1 cellular context compared by ENCODE assay signal in genomic region chr19:8259922-8260247, GRCh38.
TF ChIP-seq lines count a peak whose summit lies in the region.

No MANE protein-coding gene starts in this region.

TF ChIP-seq in WTC11, 78 proteins besides CTCF, POLR2A, EP300 and RAD21 (continued from another document):
- TF ChIP-seq, protein P1, sequence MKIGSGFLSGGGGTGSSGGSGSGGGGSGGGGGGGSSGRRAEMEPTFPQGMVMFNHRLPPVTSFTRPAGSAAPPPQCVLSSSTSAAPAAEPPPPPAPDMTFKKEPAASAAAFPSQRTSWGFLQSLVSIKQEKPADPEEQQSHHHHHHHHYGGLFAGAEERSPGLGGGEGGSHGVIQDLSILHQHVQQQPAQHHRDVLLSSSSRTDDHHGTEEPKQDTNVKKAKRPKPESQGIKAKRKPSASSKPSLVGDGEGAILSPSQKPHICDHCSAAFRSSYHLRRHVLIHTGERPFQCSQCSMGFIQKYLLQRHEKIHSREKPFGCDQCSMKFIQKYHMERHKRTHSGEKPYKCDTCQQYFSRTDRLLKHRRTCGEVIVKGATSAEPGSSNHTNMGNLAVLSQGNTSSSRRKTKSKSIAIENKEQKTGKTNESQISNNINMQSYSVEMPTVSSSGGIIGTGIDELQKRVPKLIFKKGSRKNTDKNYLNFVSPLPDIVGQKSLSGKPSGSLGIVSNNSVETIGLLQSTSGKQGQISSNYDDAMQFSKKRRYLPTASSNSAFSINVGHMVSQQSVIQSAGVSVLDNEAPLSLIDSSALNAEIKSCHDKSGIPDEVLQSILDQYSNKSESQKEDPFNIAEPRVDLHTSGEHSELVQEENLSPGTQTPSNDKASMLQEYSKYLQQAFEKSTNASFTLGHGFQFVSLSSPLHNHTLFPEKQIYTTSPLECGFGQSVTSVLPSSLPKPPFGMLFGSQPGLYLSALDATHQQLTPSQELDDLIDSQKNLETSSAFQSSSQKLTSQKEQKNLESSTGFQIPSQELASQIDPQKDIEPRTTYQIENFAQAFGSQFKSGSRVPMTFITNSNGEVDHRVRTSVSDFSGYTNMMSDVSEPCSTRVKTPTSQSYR (CRISPR knock-in tag; IDR thresholded peaks at IDR 0.05): no peak
- no peak for TF ChIP-seq CBFB (CRISPR knock-in tag; IDR thresholded peaks at IDR 0.05; ENCODE audit: low read depth)
- no peak for TF ChIP-seq SMAD4 (CRISPR knock-in tag; IDR thresholded peaks at IDR 0.05)
- no peak for TF ChIP-seq GTF2I (CRISPR knock-in tag; conservative IDR thresholded peaks at IDR 0.05)
- TF ChIP-seq MXD4 (CRISPR knock-in tag; IDR thresholded peaks at IDR 0.05; ENCODE audit: borderline replicate concordance): no peak
- TF ChIP-seq NR3C1 (CRISPR knock-in tag; conservative IDR thresholded peaks at IDR 0.05; ENCODE audit: low read depth): no peak
